ENCODE assay signal across 8 cellular contexts in the genomic region with DNA sequence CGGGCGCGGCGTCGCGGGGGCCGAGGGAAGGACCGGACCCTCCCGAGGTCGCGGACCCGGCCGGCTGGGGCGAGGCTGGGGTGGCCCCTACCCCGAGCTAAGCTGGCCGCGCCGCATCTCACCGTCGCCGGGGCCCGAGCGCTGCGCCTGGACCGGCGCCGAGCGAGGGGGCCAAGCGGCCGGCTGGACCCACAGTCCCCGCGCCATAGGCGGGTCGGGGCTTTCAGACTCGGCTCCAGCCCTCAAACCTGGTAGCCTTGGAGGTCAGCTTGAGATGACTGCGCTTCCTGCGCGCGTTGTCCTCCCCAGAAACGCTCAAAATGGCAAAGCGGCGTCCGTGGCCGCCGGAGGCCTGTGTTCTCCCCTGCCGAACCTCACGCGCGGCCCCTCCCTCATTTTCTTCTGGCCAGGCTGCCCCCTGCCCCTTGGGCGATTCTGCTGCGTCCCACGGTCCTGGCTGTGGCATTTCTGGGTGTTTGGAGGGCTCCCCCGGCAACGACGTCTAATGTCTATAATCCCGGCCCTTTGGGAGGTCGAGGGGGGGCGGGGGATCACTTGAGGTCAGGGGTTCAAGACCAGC. TPM values are rescaled to one million over a fixed set of nuclear protein-coding genes. Genes with fewer than 3 reads are reported as not detected.
DNase-seq lines count a peak whose midpoint lies in the region; ATAC-seq and TF ChIP-seq lines count a peak whose summit lies in the region.

No MANE protein-coding gene starts in this region.

- no peaks in the 10 kb centered on the region for H3K36me3 Mint-ChIP-seq in progenitor cell of endocrine pancreas (ENCODE audit: insufficient read depth)

- H3K27ac ChIP-seq in OCI-LY1 (ENCODE audit: low read depth, low read length, poor library complexity, severe bottlenecking) = no peak overlapping the region

- no peak overlapping the region for H3K27ac Mint-ChIP-seq in progenitor cell of endocrine pancreas

- H3K4me1 ChIP-seq in OCI-LY1 (ENCODE audit: insufficient read depth, low read length, severe bottlenecking) = peaks cover 36% of the 10 kb centered on the region

- peak overlapping the region; percentile 74 for H3K4me3 Mint-ChIP-seq in progenitor cell of endocrine pancreas (ENCODE audit: low read depth)

- H3F3A ChIP-seq in OCI-LY1 (ENCODE audit: insufficient read depth, low read length) = no peaks in the 10 kb centered on the region

- H3K9me3 ChIP-seq in OCI-LY1 (ENCODE audit: low read length) = no peaks in the 10 kb centered on the region

- peaks cover 24% of the 10 kb centered on the region for H3K4me1 Mint-ChIP-seq in progenitor cell of endocrine pancreas (ENCODE audit: low read depth)

- no peaks in the 10 kb centered on the region for H3K36me3 ChIP-seq in OCI-LY1 (ENCODE audit: insufficient read depth, low read length)

- H3K27me3 ChIP-seq in OCI-LY1 (ENCODE audit: insufficient read depth, low read length) = no peaks in the 10 kb centered on the region

- H3K9me3 Mint-ChIP-seq in progenitor cell of endocrine pancreas (ENCODE audit: low read depth) = no peaks in the 10 kb centered on the region

- H3K27me3 Mint-ChIP-seq in progenitor cell of endocrine pancreas = peaks cover 18% of the 10 kb centered on the region

- peak; percentile 12 for ATAC-seq in GM19467 (IDR thresholded peaks at IDR 0.05; ENCODE audit: unreplicated experiment)
- ATAC-seq in HG03175 (IDR thresholded peaks at IDR 0.05; ENCODE audit: unreplicated experiment) = no peak

- H4K20me1 ChIP-seq in OCI-LY1 (ENCODE audit: insufficient read depth, low read length) = no peaks in the 10 kb centered on the region

- TF ChIP-seq CTCF in AG10803 (conservative IDR thresholded peaks at IDR 0.05; ENCODE audit: low read length) (no peak), OCI-LY1 (IDR thresholded peaks at IDR 0.05; ENCODE audit: low read length) (no peak), epithelial cell of proximal tubule (conservative IDR thresholded peaks at IDR 0.05; ENCODE audit: low read depth, low read length) (no peak), progenitor cell of endocrine pancreas (IDR thresholded peaks at IDR 0.05; ENCODE audit: unreplicated experiment) (no peak)

- 0 out of 2 replicates have a peak, but pooled peaks cover 6% of the 10 kb centered on the region for H3K79me2 ChIP-seq in OCI-LY1 (ENCODE audit: insufficient read depth, low read length)

- no peak overlapping the region for H2AFZ ChIP-seq in OCI-LY1 (ENCODE audit: low read length)

- H3K9ac ChIP-seq in OCI-LY1 (ENCODE audit: low read length) = peak overlapping the region; percentile 86

- H3K9me2 ChIP-seq in OCI-LY1 (ENCODE audit: low read depth, low read length) = no peaks in the 10 kb centered on the region

- peak overlapping the region; percentile 77 for H3K4me3 ChIP-seq in AG10803 (ENCODE audit: low read length)
- peak overlapping the region; percentile 85 for H3K4me3 ChIP-seq in OCI-LY1 (ENCODE audit: low read depth, low read length, poor library complexity, severe bottlenecking)
- peak overlapping the region; percentile 85 for H3K4me3 ChIP-seq in epithelial cell of proximal tubule (ENCODE audit: low read depth, low read length)

- DNase-seq in AG10803 (ENCODE audit: low read depth) = no peak
- DNase-seq in epithelial cell of proximal tubule (ENCODE audit: low read depth) = no peak
- no peak for DNase-seq in progenitor cell of endocrine pancreas (ENCODE audit: low spot score, unreplicated experiment)
- DNase-seq in SK-N-DZ (ENCODE audit: low spot score) = no peak
- DNase-seq in stimulated activated CD4-positive, alpha-beta T cell treated with anti-CD3 and anti-CD28 coated beads, Interleukin-15, amount 100 ng/mL, for 24 hours = no peak

- H3K4me2 ChIP-seq in OCI-LY1 (ENCODE audit: low read length) = peak overlapping the region; percentile 96

RNA-seq across cellular contexts. Expression of a gene that starts 8.7 kb away (rescaled TPM):
- not detected in 2 replicates for total RNA-seq in epithelial cell of proximal tubule
- total RNA-seq in progenitor cell of endocrine pancreas = 0.07 and 0.77 TPM in 2 replicates
- polyA plus RNA-seq in SK-N-DZ (2014; cell fraction: cytosol; rRNA removed) = 0.09 and 0.66 TPM in 2 replicates
- 0.76 and 3.7 TPM in 2 replicates for polyA plus RNA-seq in SK-N-DZ (2014; cell fraction: nucleus; rRNA removed)

RNA-seq across cellular contexts. Expression of a gene that starts 15.7 kb away (rescaled TPM):
- total RNA-seq in epithelial cell of proximal tubule = 66.9 and 125 TPM in 2 replicates
- 39.2 and 48.5 TPM in 2 replicates for total RNA-seq in progenitor cell of endocrine pancreas
- 36.6 and 41.5 TPM in 2 replicates for polyA plus RNA-seq in SK-N-DZ (2014; cell fraction: cytosol; rRNA removed)
- polyA plus RNA-seq in SK-N-DZ (2014; cell fraction: nucleus; rRNA removed) = 548 and 584 TPM in 2 replicates

RNA-seq across cellular contexts. Expression of a gene that starts 39.6 kb away (rescaled TPM):
- total RNA-seq in epithelial cell of proximal tubule (not detected in 2 replicates), progenitor cell of endocrine pancreas (0.89 and 1.00 TPM in 2 replicates)
- polyA plus RNA-seq in SK-N-DZ (2014; cell fraction: cytosol; rRNA removed) = 0.89 and 2.7 TPM in 2 replicates
- 0.16 and 1.7 TPM in 2 replicates for polyA plus RNA-seq in SK-N-DZ (2014; cell fraction: nucleus; rRNA removed)

RNA-seq across cellular contexts. Expression of a gene that starts 41.6 kb away (rescaled TPM):
- total RNA-seq in epithelial cell of proximal tubule = not detected in 2 replicates
- total RNA-seq in progenitor cell of endocrine pancreas = not detected in 2 replicates
- not detected in 2 replicates for polyA plus RNA-seq in SK-N-DZ (2014; cell fraction: cytosol; rRNA removed)
- not detected in 2 replicates for polyA plus RNA-seq in SK-N-DZ (2014; cell fraction: nucleus; rRNA removed)

RNA-seq across cellular contexts. Expression of a gene that starts 43.5 kb away (rescaled TPM):
- total RNA-seq in epithelial cell of proximal tubule = 46.0 and 74.3 TPM in 2 replicates
- total RNA-seq in progenitor cell of endocrine pancreas = 56.1 and 57.7 TPM in 2 replicates
- polyA plus RNA-seq in SK-N-DZ (2014; cell fraction: cytosol; rRNA removed) = 38.6 and 45.9 TPM in 2 replicates
- polyA plus RNA-seq in SK-N-DZ (2014; cell fraction: nucleus; rRNA removed) = 78.8 and 112 TPM in 2 replicates
